ENCODE assay signal across 24 cellular contexts in the genomic region with DNA sequence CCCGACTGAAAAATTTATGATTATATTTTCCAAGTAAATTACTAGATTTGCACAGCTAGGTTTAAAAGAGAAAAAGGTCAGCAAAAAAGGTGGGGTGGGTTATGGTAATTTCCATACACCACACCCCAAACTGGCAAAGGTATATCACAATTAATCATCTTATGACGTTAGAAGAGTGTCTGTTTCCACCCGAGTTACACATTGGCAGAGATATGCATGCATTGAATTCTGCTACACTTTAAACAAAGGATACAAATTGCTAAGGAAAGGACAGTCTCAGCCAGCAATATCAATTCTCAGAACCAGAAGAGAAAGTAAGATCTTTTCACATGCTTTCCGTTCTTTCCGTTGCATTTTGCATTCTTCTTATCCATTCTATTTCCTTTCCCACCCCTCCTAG.
"Had no signal": no experiment of that assay in that cellular context is flagged by ENCODE, and none has a peak within 500 bp of the region (broad histone marks: within the 10 kb centered on the region; RNA-seq: fewer than 3 reads in every experiment).

No MANE protein-coding gene starts in this region.

- H3K9ac ChIP-seq: neural progenitor cell had no signal

- H3K4me2 ChIP-seq: neural progenitor cell had no signal

- H2AFZ ChIP-seq: neural progenitor cell had no signal

- H3K27me3 ChIP-seq: heart left ventricle, neural progenitor cell, ovary, right atrium auricular region, sigmoid colon, thyroid gland, uterus had no signal

- H3K4me1 ChIP-seq: heart left ventricle, neural progenitor cell, right atrium auricular region, sigmoid colon, suprapubic skin, thyroid gland, uterus had no signal

- H3K36me3 ChIP-seq: heart left ventricle, neural progenitor cell, ovary, right atrium auricular region, sigmoid colon, suprapubic skin, thyroid gland, uterus had no signal

- ATAC-seq: esophagus mucosa; heart left ventricle; left colon; left ventricle myocardium superior; natural killer cell treated with Interleukin-12 subunit alpha and Interleukin-12 subunit beta and Interleukin-15 and Interleukin-18, amount 100 ng/mL, for 72 hours; stimulated activated naive B cell treated with anti-CD40 and anti-IgM and Interleukin-4, amounts not matched to agents 10 μg/mL and 1 μg/mL and 100 μg/mL, for 72 hours had no signal

- H3K4me3 ChIP-seq: dorsolateral prefrontal cortex, heart left ventricle, lung, neural progenitor cell, ovary, right atrium auricular region, sigmoid colon, skin epidermis, suprapubic skin, thyroid gland, uterus had no signal

- H3K9me3 Mint-ChIP-seq: natural killer cell treated with Interleukin-12 subunit alpha and Interleukin-12 subunit beta and Interleukin-15 and Interleukin-18, amount 100 ng/mL, for 72 hours; neural progenitor cell; type B pancreatic cell had no signal

- H3K4me3 Mint-ChIP-seq: natural killer cell treated with Interleukin-12 subunit alpha and Interleukin-12 subunit beta and Interleukin-15 and Interleukin-18, amount 100 ng/mL, for 72 hours; neural progenitor cell; stimulated activated naive B cell treated with anti-CD40 and anti-IgM and Interleukin-4, amounts not matched to agents 10 μg/mL and 1 μg/mL and 100 μg/mL, for 72 hours; type B pancreatic cell had no signal

- H3K27ac Mint-ChIP-seq: natural killer cell treated with Interleukin-12 subunit alpha and Interleukin-12 subunit beta and Interleukin-15 and Interleukin-18, amount 100 ng/mL, for 72 hours; neural progenitor cell; stimulated activated naive B cell treated with anti-CD40 and anti-IgM and Interleukin-4, amounts not matched to agents 10 μg/mL and 1 μg/mL and 100 μg/mL, for 72 hours; type B pancreatic cell had no signal

- H3K27ac ChIP-seq: dorsolateral prefrontal cortex, heart left ventricle, neural progenitor cell, ovary, right atrium auricular region, sigmoid colon, skin epidermis, suprapubic skin, thyroid gland, uterus had no signal

- H3K4me1 Mint-ChIP-seq: neural progenitor cell; stimulated activated naive B cell treated with anti-CD40 and anti-IgM and Interleukin-4, amounts not matched to agents 10 μg/mL and 1 μg/mL and 100 μg/mL, for 72 hours had no signal

- DNase-seq: dorsolateral prefrontal cortex; effector CD8-positive, alpha-beta T cell; heart left ventricle; hippocampal formation; left colon; left ventricle myocardium superior; mesenchymal stem cell; midbrain; nucleus accumbens; ovary; sigmoid colon; stimulated activated CD4-positive, alpha-beta T cell treated with anti-CD3 and anti-CD28 coated beads, Interleukin-2, amount 100 ng/mL, for 24 hours; stimulated activated CD4-positive, alpha-beta T cell treated with anti-CD3 and anti-CD28 coated beads, Interleukin-4, amount 100 ng/mL, for 4 hours; stimulated activated naive B cell treated with anti-CD40 and anti-IgM and Interleukin-4, amounts not matched to agents 10 μg/mL and 1 μg/mL and 100 μg/mL, for 72 hours; thyroid gland; uterus had no signal

- H3K9me3 ChIP-seq: heart left ventricle, ovary, right atrium auricular region, sigmoid colon, suprapubic skin, thyroid gland, uterus had no signal

- H3K36me3 Mint-ChIP-seq: natural killer cell treated with Interleukin-12 subunit alpha and Interleukin-12 subunit beta and Interleukin-15 and Interleukin-18, amount 100 ng/mL, for 72 hours; neural progenitor cell; stimulated activated naive B cell treated with anti-CD40 and anti-IgM and Interleukin-4, amounts not matched to agents 10 μg/mL and 1 μg/mL and 100 μg/mL, for 72 hours; type B pancreatic cell had no signal

- H3K27me3 Mint-ChIP-seq: stimulated activated naive B cell treated with anti-CD40 and anti-IgM and Interleukin-4, amounts not matched to agents 10 μg/mL and 1 μg/mL and 100 μg/mL, for 72 hours had no signal
